ENCODE assay signal across 8 cellular contexts in the genomic region with DNA sequence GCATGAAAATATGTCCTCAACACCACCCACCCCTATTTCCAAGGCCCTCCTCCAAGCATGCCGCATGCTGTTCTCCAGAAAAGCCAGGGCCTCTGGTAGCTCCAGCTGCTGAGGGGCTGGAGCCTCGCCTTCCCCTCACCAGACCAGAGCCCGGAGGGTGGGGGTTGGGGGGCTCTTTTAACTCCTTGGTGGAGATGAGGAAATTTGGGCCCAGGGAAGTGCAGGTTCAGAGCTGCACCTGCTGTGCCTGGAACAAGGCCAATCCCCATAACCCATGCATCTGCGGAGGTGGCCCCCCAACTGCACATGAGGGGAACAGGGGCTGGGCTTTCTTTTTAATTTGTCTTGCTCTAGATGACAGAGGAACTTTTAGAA. TPM values are rescaled to one million over a fixed set of nuclear protein-coding genes. Genes with fewer than 3 reads are reported as not detected.
DNase-seq lines count a peak whose midpoint lies in the region; ATAC-seq and TF ChIP-seq lines count a peak whose summit lies in the region.

No MANE protein-coding gene starts in this region.

- no peaks in the 10 kb centered on the region for H3K27me3 Mint-ChIP-seq in activated T-cell treated with anti-CD3 and anti-CD28 coated beads, Interleukin-2, amount 50 U/mL, for 24 hours

- DNase-seq in activated T-cell treated with anti-CD3 and anti-CD28 coated beads, Interleukin-2, amount 50 U/mL, for 24 hours = no peak
- no peak for DNase-seq in activated T-cell treated with anti-CD3 and anti-CD28 coated beads, Interleukin-2, amount 50 U/mL, for 1 hour
- DNase-seq in adrenal gland (no peak), right lobe of liver (no peak), testis (no peak), foreskin melanocyte (no peak), DMS153 (lab: John Stamatoyannopoulos, UW) (no peak)
- DNase-seq in stimulated activated CD4-positive, alpha-beta T cell treated with anti-CD3 and anti-CD28 coated beads, Interleukin-12 subunit alpha, Interleukin-12 subunit beta, amount 100 ng/mL, for 4 hours = no peak

- ATAC-seq in right lobe of liver = no peak

- peak overlapping the region; percentile 65 for H3K4me3 Mint-ChIP-seq in activated T-cell treated with anti-CD3 and anti-CD28 coated beads, Interleukin-2, amount 50 U/mL, for 24 hours

- peaks cover 74% of the 10 kb centered on the region for H3K4me1 Mint-ChIP-seq in activated T-cell treated with anti-CD3 and anti-CD28 coated beads, Interleukin-2, amount 50 U/mL, for 24 hours (ENCODE audit: low read depth)

- H3K9me3 Mint-ChIP-seq in activated T-cell treated with anti-CD3 and anti-CD28 coated beads, Interleukin-2, amount 50 U/mL, for 24 hours = no peaks in the 10 kb centered on the region

- WGBS in adrenal gland, 4 donors = 54 to 70% (median 64%) methylated on average over 3 to 4 of the region's 4 CpGs
- WGBS in right lobe of liver (ENCODE audit: insufficient coverage, low coverage, low lambda C conversion rate, missing lambda C conversion rate) = no CpG with 5 or more reads among the region's 4 CpGs
- 34 to 51% methylated on average over 4 of the region's 4 CpGs for WGBS in testis, 2 donors

- peak overlapping the region in 1 of 4 donors; percentile 55 for H3K4me3 ChIP-seq in adrenal gland
- peak overlapping the region in 2 of 3 donors; percentile 47 to 61 for H3K4me3 ChIP-seq in right lobe of liver
- peak overlapping the region; percentile 46 to 52 for H3K4me3 ChIP-seq in testis

- H3K27ac Mint-ChIP-seq in activated T-cell treated with anti-CD3 and anti-CD28 coated beads, Interleukin-2, amount 50 U/mL, for 24 hours = peak overlapping the region; percentile 69

- H3K4me1 ChIP-seq in adrenal gland (replicated peaks in 1 of 2) (peaks cover 0 to 31% of the 10 kb centered on the region in 2 donors), right lobe of liver (peaks cover 0 to 10% (median 0%) of the 10 kb centered on the region in 4 donors), testis (peaks cover 12% of the 10 kb centered on the region)

- intact Hi-C loops in adrenal gland (cut with DNase I) (loop anchor here (5.0 to 10.0 kb wide), 2 partner anchors 95 to 187 kb away; no protein-coding TSS in a partner anchor), right lobe of liver (cut with DNase I) (loop anchor here (10.0 kb wide), 1 partner anchor 185 kb away; the partner anchor contains the start of gene MAN1C1 (in 2 of the 2)), testis (cut with DNase I; ENCODE audit: low total_unique reads) (no loop called here)

- H3K27me3 ChIP-seq in adrenal gland (no peaks in the 10 kb centered on the region), right lobe of liver (no peaks in the 10 kb centered on the region), testis (no peaks in the 10 kb centered on the region)

- no peaks in the 10 kb centered on the region for H3K36me3 ChIP-seq in adrenal gland (replicated peaks in 1 of 2)
- H3K36me3 ChIP-seq in right lobe of liver = no peaks in the 10 kb centered on the region
- no peaks in the 10 kb centered on the region for H3K36me3 ChIP-seq in testis (ENCODE audit: low read depth, missing control alignments)

- no peaks in the 10 kb centered on the region for H3K36me3 Mint-ChIP-seq in activated T-cell treated with anti-CD3 and anti-CD28 coated beads, Interleukin-2, amount 50 U/mL, for 24 hours (ENCODE audit: low read depth)

- TF ChIP-seq POLR2A in adrenal gland (IDR thresholded peaks at IDR 0.05) (no peak), right lobe of liver (IDR thresholded peaks at IDR 0.05) (no peak), testis (IDR thresholded peaks at IDR 0.05) (no peak)

- no peaks in the 10 kb centered on the region for H3K9me3 ChIP-seq in adrenal gland (replicated peaks in 1 of 3)
- H3K9me3 ChIP-seq in right lobe of liver = no peaks in the 10 kb centered on the region
- H3K9me3 ChIP-seq in testis = no peaks in the 10 kb centered on the region

- peak overlapping the region in 3 of 5 donors; percentile 48 to 85 (median 73) for H3K27ac ChIP-seq in adrenal gland
- peak overlapping the region in 2 of 3 donors; percentile 41 to 58 for H3K27ac ChIP-seq in right lobe of liver
- H3K27ac ChIP-seq in testis = peak overlapping the region; percentile 9 to 75

- no peak for TF ChIP-seq CTCF in adrenal gland (IDR thresholded peaks at IDR 0.05)
- TF ChIP-seq CTCF in right lobe of liver (IDR thresholded peaks at IDR 0.05) = no peak
- no peak for TF ChIP-seq CTCF in testis (IDR thresholded peaks at IDR 0.05)

RNA-seq across cellular contexts. Expression of gene SELENON, which starts 0.7 kb away (rescaled TPM):
- total RNA-seq in adrenal gland (100 to 1,000 TPM in 1 of 8 donors, 10 to 100 TPM in 7; 25.1 to 105 (median 75.5) TPM), right lobe of liver (10 to 100 TPM; 11.9 to 21.8 (median 17.8) TPM), testis (10 to 100 TPM; 17.2 to 29.8 TPM)
- polyA plus RNA-seq in adrenal gland (10 to 100 TPM; 35.6 to 75.9 (median 37.7) TPM), testis (ENCODE audit: insufficient read depth, low read depth, low replicate concordance) (30.7 TPM)

RNA-seq across cellular contexts. Expression of gene MTFR1L, which starts 20.4 kb away (rescaled TPM):
- total RNA-seq in adrenal gland (100 to 1,000 TPM; 116 to 285 (median 184) TPM), right lobe of liver (10 to 100 TPM; 30.8 to 48.9 (median 43.3) TPM), testis (100 to 1,000 TPM; 148 to 166 TPM)
- polyA plus RNA-seq in adrenal gland (100 to 1,000 TPM; 157 to 298 (median 284) TPM), testis (ENCODE audit: insufficient read depth, low read depth, low replicate concordance) (253 TPM)

RNA-seq across cellular contexts. Expression of gene AUNIP, which starts 59.9 kb away (rescaled TPM):
- total RNA-seq in adrenal gland (1 to 10 TPM in 2 of 8 donors, under 1 TPM in 6; 0.24 to 1.5 (median 0.75) TPM), right lobe of liver (under 1 TPM in 2 of 6 experiments, not detected in 4; 0.43 to 0.56 TPM), testis (10 to 100 TPM; 14.1 to 22.5 TPM)
- polyA plus RNA-seq in adrenal gland (1 to 10 TPM in 1 of 3 donors, under 1 TPM in 2; 0.56 to 1.2 (median 0.74) TPM), testis (ENCODE audit: insufficient read depth, low read depth, low replicate concordance) (28.5 TPM)

Comparison
In these comparisons a context has a peak if more than half of its experiments do, and no peak if none do; other contexts are left out.
1. RNA of gene AUNIP, which starts 59.9 kb away (total RNA-seq): 14.1 to 22.5 TPM in testis; 0.24 to 1.5 TPM in adrenal gland and 0.43 to 0.56 TPM in right lobe of liver; every median in the first group is over 4 times any median in the second.
2. Peak in every context shown above with its lines, with median percentiles within 50 percentile points of each other: H3K27ac ChIP-seq.